In the genomic region with DNA sequence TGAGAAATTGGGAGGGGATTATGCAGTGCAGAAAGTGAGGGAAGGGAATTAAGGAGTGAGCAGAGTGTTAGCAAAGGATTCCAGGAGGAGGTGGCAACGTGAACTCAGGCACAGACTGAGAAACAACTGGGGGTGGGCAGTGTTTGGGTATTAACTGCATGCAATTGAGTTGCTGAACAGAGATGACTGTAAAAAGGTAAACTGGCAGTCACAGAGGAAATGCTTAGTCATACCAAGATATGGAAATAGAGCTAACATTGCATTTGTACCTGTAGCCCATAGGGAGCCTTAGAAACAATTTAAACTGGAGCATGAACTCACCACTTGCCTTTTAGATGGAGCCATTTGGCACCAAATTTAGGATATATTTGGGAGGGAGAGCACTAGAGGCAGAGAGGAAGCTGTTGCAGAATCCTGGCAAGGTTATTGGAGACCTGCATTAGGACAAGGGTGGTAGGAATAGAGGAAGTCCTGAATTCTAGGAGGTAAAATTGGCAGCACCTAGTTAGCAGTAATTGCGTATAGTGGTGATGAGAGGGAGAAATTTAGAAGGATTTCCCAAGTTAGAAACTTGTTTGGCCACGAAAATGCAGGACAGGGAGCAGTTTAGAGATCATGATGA, we compare ENCODE assay signal across 10 cellular contexts.
DNase-seq lines count a peak whose midpoint lies in the region; ATAC-seq, FAIRE-seq and TF ChIP-seq lines count a peak whose summit lies in the region.
"Had no signal": no experiment of that assay in that cellular context is flagged by ENCODE, and none has a peak within 500 bp of the region (broad histone marks: within the 10 kb centered on the region; RNA-seq: fewer than 3 reads in every experiment).

No MANE protein-coding gene starts in this region.

- peaks cover 16% of the 10 kb centered on the region for H3K4me1 ChIP-seq in GM23338 (ENCODE audit: insufficient read depth)
- H3K4me1 ChIP-seq in left lung = peaks cover 8 to 41% of the 10 kb centered on the region in 2 donors
- no peaks in the 10 kb centered on the region for H3K4me1 ChIP-seq in kidney (ENCODE audit: control insufficient read depth in 1 of 2, insufficient read depth in 1 of 2, low read depth in 1 of 2, low read length in 2 of 2)

- H3K27me3 Mint-ChIP-seq in GM23338 (ENCODE audit: insufficient read depth, low read depth, poor library complexity) (no peaks in the 10 kb centered on the region), Calu3 (ENCODE audit: unreplicated experiment) (no peaks in the 10 kb centered on the region)

- H3K4me1 Mint-ChIP-seq in GM23338 (peaks cover 8% of the 10 kb centered on the region), Calu3 (ENCODE audit: low read depth, unreplicated experiment) (peaks cover 9% of the 10 kb centered on the region)

- H3K4me3 ChIP-seq in GM23338 (no peak overlapping the region), left lung (no peak overlapping the region), kidney (ENCODE audit: low read length in 2 of 2) (no peak overlapping the region), MG63 (no peak overlapping the region)
- H3K4me3 ChIP-seq: lung had no signal

- no peaks in the 10 kb centered on the region for H3K9me3 Mint-ChIP-seq in GM23338
- no peaks in the 10 kb centered on the region for H3K9me3 Mint-ChIP-seq in Calu3 (ENCODE audit: low read depth, unreplicated experiment)

- H3K27ac ChIP-seq in GM23338 (ENCODE audit: low read depth) (peak overlapping the region; percentile 62; the same call in 1 of the 2 replicates), left lung (peak overlapping the region in 1 of 2 donors; percentile 35), kidney (ENCODE audit: low read depth in 2 of 2, low read length in 2 of 2) (no peak overlapping the region)

- no peaks in the 10 kb centered on the region for H3K9me2 ChIP-seq in GM23338 (ENCODE audit: insufficient read depth)

- H3K4me2 ChIP-seq in GM23338 = 0 out of 2 replicates have a peak overlapping the region, but pooled peaks have one; percentile 12

- H3K27me3 ChIP-seq in GM23338 (ENCODE audit: insufficient read depth) (no peaks in the 10 kb centered on the region), left lung (no peaks in the 10 kb centered on the region), MG63 (no peaks in the 10 kb centered on the region)

- H4K20me1 ChIP-seq in GM23338 (replicated peaks; ENCODE audit: insufficient read depth) = no peaks in the 10 kb centered on the region

- H3K79me2 ChIP-seq in GM23338 (replicated peaks; ENCODE audit: insufficient read depth) = no peaks in the 10 kb centered on the region

- peak overlapping the region; percentile 11 for H2AFZ ChIP-seq in GM23338

- no peaks in the 10 kb centered on the region for H3K9me3 ChIP-seq in left lung
- no peaks in the 10 kb centered on the region for H3K9me3 ChIP-seq in kidney (ENCODE audit: control insufficient read depth in 1 of 2, low read length in 2 of 2)
- no peaks in the 10 kb centered on the region for H3K9me3 ChIP-seq in MG63

- no TSS peak for BruUV-seq in Calu3 (replicated peaks; lab: Mats Ljungman, UMichigan)

- H3K4me3 Mint-ChIP-seq in GM23338 = no peak overlapping the region
- H3K4me3 Mint-ChIP-seq in Calu3 (ENCODE audit: low read depth, unreplicated experiment) = no peak overlapping the region

- intact Hi-C loops in left lung (cut with DNase I) = no loop called here
- intact Hi-C loops in kidney (cut with DNase I) = no loop called here
- intact Hi-C loops in Calu3 (cut with micrococcal nuclease; ENCODE audit: unreplicated experiment) = no loop called here

- no peak overlapping the region for H3K9ac ChIP-seq in kidney (ENCODE audit: low read length in 2 of 2)

- H3K36me3 ChIP-seq in GM23338 (ENCODE audit: insufficient read depth) (no peaks in the 10 kb centered on the region), left lung (no peaks in the 10 kb centered on the region), kidney (ENCODE audit: control insufficient read depth in 1 of 2, insufficient read depth in 2 of 2, low read length in 2 of 2) (no peaks in the 10 kb centered on the region), MG63 (no peaks in the 10 kb centered on the region)

- DNase-seq in GM23338 (ENCODE audit: low spot score) (no peak), LoVo (ENCODE audit: low spot score) (peak; percentile 22), left lung (no peak), kidney (no peak), iPS-NIHi11 (ENCODE audit: low spot score) (no peak), Calu3 (no peak), MG63 (no peak)
- DNase-seq: stimulated activated CD8-positive, alpha-beta memory T cell treated with anti-CD3 and anti-CD28 coated beads, Interleukin-4, amount 100 ng/mL, for 48 hours had no signal

- FAIRE-seq in kidney (lab: Jason Lieb, UNC) = no peak

- CTCF ChIA-PET in Calu3 (lab: Charles Lee) = interaction anchor here (0.6 to 1.0 kb wide), 2 partner anchors 21 to 592 kb away, joined by 3 to 5 read pairs; no protein-coding TSS in a partner anchor

- H3F3A ChIP-seq in GM23338 (replicated peaks; ENCODE audit: low read depth) = no peaks in the 10 kb centered on the region

- ATAC-seq in GM18907 (IDR thresholded peaks at IDR 0.05; ENCODE audit: unreplicated experiment) (peak; percentile 100), GM23338 (no peak; the same call in 2 of the 3 replicates), left lung (peak; percentile 17)

- TF ChIP-seq CTCF in GM23338 (conservative IDR thresholded peaks at IDR 0.05; ENCODE audit: low read depth in 2 of 2) = no peak
- TF ChIP-seq CTCF in left lung (IDR thresholded peaks at IDR 0.05) = no peak
- no peak for TF ChIP-seq CTCF in kidney (IDR thresholded peaks at IDR 0.05; ENCODE audit: borderline replicate concordance, extremely low read depth, insufficient read depth)
- TF ChIP-seq CTCF in Calu3 (IDR thresholded peaks at IDR 0.05; ENCODE audit: unreplicated experiment) = no peak

- H3K27ac Mint-ChIP-seq in GM23338 (no peak overlapping the region), Calu3 (ENCODE audit: unreplicated experiment) (no peak overlapping the region)

- H3K36me3 Mint-ChIP-seq in GM23338 (ENCODE audit: low read depth) = no peaks in the 10 kb centered on the region
- peaks cover 5% of the 10 kb centered on the region for H3K36me3 Mint-ChIP-seq in Calu3 (ENCODE audit: insufficient read depth, unreplicated experiment)

TF ChIP-seq in GM23338, 12 proteins besides CTCF, POLR2A, EP300 and RAD21 (continues in another document):
- TF ChIP-seq, protein P1, sequence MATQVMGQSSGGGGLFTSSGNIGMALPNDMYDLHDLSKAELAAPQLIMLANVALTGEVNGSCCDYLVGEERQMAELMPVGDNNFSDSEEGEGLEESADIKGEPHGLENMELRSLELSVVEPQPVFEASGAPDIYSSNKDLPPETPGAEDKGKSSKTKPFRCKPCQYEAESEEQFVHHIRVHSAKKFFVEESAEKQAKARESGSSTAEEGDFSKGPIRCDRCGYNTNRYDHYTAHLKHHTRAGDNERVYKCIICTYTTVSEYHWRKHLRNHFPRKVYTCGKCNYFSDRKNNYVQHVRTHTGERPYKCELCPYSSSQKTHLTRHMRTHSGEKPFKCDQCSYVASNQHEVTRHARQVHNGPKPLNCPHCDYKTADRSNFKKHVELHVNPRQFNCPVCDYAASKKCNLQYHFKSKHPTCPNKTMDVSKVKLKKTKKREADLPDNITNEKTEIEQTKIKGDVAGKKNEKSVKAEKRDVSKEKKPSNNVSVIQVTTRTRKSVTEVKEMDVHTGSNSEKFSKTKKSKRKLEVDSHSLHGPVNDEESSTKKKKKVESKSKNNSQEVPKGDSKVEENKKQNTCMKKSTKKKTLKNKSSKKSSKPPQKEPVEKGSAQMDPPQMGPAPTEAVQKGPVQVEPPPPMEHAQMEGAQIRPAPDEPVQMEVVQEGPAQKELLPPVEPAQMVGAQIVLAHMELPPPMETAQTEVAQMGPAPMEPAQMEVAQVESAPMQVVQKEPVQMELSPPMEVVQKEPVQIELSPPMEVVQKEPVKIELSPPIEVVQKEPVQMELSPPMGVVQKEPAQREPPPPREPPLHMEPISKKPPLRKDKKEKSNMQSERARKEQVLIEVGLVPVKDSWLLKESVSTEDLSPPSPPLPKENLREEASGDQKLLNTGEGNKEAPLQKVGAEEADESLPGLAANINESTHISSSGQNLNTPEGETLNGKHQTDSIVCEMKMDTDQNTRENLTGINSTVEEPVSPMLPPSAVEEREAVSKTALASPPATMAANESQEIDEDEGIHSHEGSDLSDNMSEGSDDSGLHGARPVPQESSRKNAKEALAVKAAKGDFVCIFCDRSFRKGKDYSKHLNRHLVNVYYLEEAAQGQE (IDR thresholded peaks at IDR 0.05; ENCODE audit: unreplicated experiment) = no peak
- TF ChIP-seq NANOG (IDR thresholded peaks at IDR 0.05; ENCODE audit: borderline replicate concordance) (no peak), CREB1 (CRISPR knock-in tag; IDR thresholded peaks at IDR 0.05; ENCODE audit: low read depth) (no peak), ZNF114 (CRISPR knock-in tag; IDR thresholded peaks at IDR 0.05) (no peak), POLR2AphosphoS5 (IDR thresholded peaks at IDR 0.05; ENCODE audit: low read depth) (no peak)
